ENCODE assay signal across 1 cellular context in genomic region chr1:103106426-103107321, GRCh38.
TF ChIP-seq lines count a peak whose summit lies in the region.

No MANE protein-coding gene starts in this region.

TF ChIP-seq in SK-N-SH treated with all-trans-retinoic acid at 6 μM for 48 hours, 23 proteins besides CTCF, POLR2A, EP300 and RAD21 (continued from another document):
- TF ChIP-seq PATZ1 (CRISPR knock-in tag; IDR thresholded peaks at IDR 0.05; ENCODE audit: borderline replicate concordance), result no peak
- TF ChIP-seq POU6F1 (CRISPR knock-in tag; IDR thresholded peaks at IDR 0.05; ENCODE audit: borderline replicate concordance, low read depth), result no peak
- no peak for TF ChIP-seq CSRNP3 (CRISPR knock-in tag; IDR thresholded peaks at IDR 0.05)
- no peak for TF ChIP-seq ESRRG (CRISPR knock-in tag; IDR thresholded peaks at IDR 0.05)
- TF ChIP-seq ZFP30 (CRISPR knock-in tag; IDR thresholded peaks at IDR 0.05), result no peak
- no peak for TF ChIP-seq TOX (CRISPR knock-in tag; IDR thresholded peaks at IDR 0.05; ENCODE audit: borderline replicate concordance)
- no peak for TF ChIP-seq ZC3H10 (CRISPR knock-in tag; IDR thresholded peaks at IDR 0.05)
